Comparison of ENCODE assay signal across 12 cellular contexts in the genomic region with DNA sequence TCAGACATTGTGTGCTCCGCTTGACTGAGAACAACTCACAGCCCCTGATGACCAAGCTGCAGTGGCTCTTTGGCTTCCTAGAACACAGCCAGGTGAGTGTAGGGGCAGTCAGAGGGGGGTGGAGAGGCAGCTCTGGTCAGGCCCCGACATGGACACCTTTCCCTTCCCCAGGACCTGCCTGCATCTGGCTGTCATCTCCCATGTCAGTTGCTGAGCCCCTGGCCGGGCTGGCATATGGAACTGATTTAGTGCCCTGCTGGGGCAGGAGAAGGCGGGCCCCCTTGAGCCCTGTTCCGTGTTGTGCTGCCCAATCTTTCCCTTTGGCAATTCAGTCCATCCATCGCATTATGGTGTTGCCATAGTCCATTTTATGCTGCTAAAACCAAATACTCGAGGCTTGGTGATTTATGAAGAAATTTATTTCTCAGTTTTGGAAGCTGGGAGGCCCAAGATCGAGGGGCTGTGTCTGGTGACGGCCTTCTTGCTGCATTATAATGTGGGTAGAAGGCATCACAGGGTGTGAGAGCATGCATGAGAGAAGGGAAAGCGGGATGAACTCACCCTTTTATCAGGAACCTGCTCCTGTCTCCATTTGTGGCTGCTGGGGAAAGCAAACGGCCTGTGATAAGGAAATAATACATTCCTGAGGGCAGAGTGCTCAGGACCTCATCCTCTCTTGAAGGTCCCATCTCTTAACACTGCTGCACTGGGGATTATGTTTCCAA.
"Had no signal": no experiment of that assay in that cellular context is flagged by ENCODE, and none has a peak within 500 bp of the region (broad histone marks: within the 10 kb centered on the region; RNA-seq: fewer than 3 reads in every experiment).

No MANE protein-coding gene starts in this region.

- H3K27me3 ChIP-seq: ovary, tibial artery, vagina had no signal

- H3K27ac Mint-ChIP-seq: activated CD4-positive, alpha-beta memory T cell treated with anti-CD3 and anti-CD28 coated beads for 36 hours; activated T-cell treated with anti-CD3 and anti-CD28 coated beads, Interleukin-2, amount 50 U/mL, for 72 hours; nephron had no signal

- ATAC-seq: left colon had no signal

- DNase-seq: activated CD4-positive, alpha-beta memory T cell treated with anti-CD3 and anti-CD28 coated beads for 36 hours; activated CD8-positive, alpha-beta memory T cell treated with anti-CD3 and anti-CD28 coated beads, Interleukin-2, amount 50 U/mL, for 4 hours; activated gamma-delta T cell treated with Interleukin-2 at 50 U/mL for 16 hours; activated T-cell treated with anti-CD3 and anti-CD28 coated beads, Interleukin-2, amount 50 U/mL, for 72 hours; cortex of kidney; effector memory CD4-positive, alpha-beta T cell; left colon; ovary; small intestine had no signal

- H3K36me3 ChIP-seq: ovary had no signal

- H3K4me3 Mint-ChIP-seq: activated CD4-positive, alpha-beta memory T cell treated with anti-CD3 and anti-CD28 coated beads for 36 hours; activated T-cell treated with anti-CD3 and anti-CD28 coated beads, Interleukin-2, amount 50 U/mL, for 72 hours; nephron had no signal

- H3K9me3 ChIP-seq: ovary, tibial artery, vagina had no signal

- H3K9me3 Mint-ChIP-seq: activated CD4-positive, alpha-beta memory T cell treated with anti-CD3 and anti-CD28 coated beads for 36 hours; activated T-cell treated with anti-CD3 and anti-CD28 coated beads, Interleukin-2, amount 50 U/mL, for 72 hours; nephron had no signal

- H3K4me3 ChIP-seq: ovary, tibial artery, vagina had no signal

- H3K27ac ChIP-seq: ovary, vagina had no signal

- H3K27me3 Mint-ChIP-seq: activated CD4-positive, alpha-beta memory T cell treated with anti-CD3 and anti-CD28 coated beads for 36 hours had no signal

- H3K4me1 Mint-ChIP-seq: nephron had no signal
